In the genomic region with DNA sequence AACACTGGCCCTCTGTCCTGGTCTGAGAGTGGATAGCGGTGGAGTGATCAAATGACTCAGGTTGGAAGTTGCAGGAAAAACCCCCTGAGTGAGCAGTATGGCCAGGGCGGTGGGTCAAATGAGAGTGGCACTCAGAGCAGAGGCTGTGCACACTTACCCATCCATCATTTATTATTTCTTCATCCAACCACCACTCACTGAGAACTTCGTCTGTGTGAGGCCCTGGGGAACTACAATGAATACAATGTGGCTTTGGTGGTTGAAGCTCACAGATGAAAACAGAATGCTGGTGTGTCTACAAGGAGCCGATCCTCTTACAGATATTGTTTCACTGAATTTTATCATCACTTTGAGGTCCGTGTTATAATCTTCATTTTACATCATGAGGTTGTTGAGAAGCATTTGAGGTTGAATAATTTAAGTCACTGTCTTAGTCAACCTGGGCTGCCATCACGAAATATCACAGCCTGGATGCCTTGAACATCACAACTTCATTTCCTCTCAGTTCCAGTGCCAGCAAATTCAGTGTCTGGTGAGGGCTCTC, we compare ENCODE assay signal across 11 cellular contexts.
DNase-seq lines count a peak whose midpoint lies in the region; ATAC-seq and TF ChIP-seq lines count a peak whose summit lies in the region.
"Had no signal": no experiment of that assay in that cellular context is flagged by ENCODE, and none has a peak within 500 bp of the region (broad histone marks: within the 10 kb centered on the region; RNA-seq: fewer than 3 reads in every experiment).

No MANE protein-coding gene starts in this region.

- POLR2A ChIA-PET in naive thymus-derived CD8-positive, alpha-beta T cell (lab: Charles Lee), result no interaction called here

- intact Hi-C loops in activated T-helper 1 cell treated with anti-CD3 and anti-CD28 coated beads, Interleukin-12 subunit alpha, Interleukin-12 subunit beta, Interleukin-2, Interleukin-4 antibody, amounts not matched to agents 30 ng/mL and 10 ng/mL and 1 ng/mL, durations not matched to agents 14 hours and 24 hours and 36 hours (cut with micrococcal nuclease), result loop anchor here (1.0 to 5.0 kb wide), 11 partner anchors 22 to 883 kb away; no protein-coding TSS in a partner anchor
- intact Hi-C loops in stomach (cut with DNase I; ENCODE audit: low total_unique reads), result no loop called here

- peaks cover 36% of the 10 kb centered on the region for H3K4me1 Mint-ChIP-seq in activated T-helper 1 cell treated with anti-CD3 and anti-CD28 coated beads, Interleukin-12 subunit alpha, Interleukin-12 subunit beta, Interleukin-2, Interleukin-4 antibody, amounts not matched to agents 30 ng/mL and 10 ng/mL and 1 ng/mL, durations not matched to agents 14 hours and 24 hours and 36 hours (ENCODE audit: low read depth)
- H3K4me1 Mint-ChIP-seq in naive thymus-derived CD8-positive, alpha-beta T cell, result peaks cover 11 to 21% (median 15%) of the 10 kb centered on the region in 4 donors
- H3K4me1 Mint-ChIP-seq: IgD-negative memory B cell had no signal

- TF ChIP-seq POLR2A in stomach (IDR thresholded peaks at IDR 0.05), result no peak

- H3K27me3 Mint-ChIP-seq in activated T-helper 1 cell treated with anti-CD3 and anti-CD28 coated beads, Interleukin-12 subunit alpha, Interleukin-12 subunit beta, Interleukin-2, Interleukin-4 antibody, amounts not matched to agents 30 ng/mL and 10 ng/mL and 1 ng/mL, durations not matched to agents 14 hours and 24 hours and 36 hours (ENCODE audit: insufficient read depth), result peaks cover 1% of the 10 kb centered on the region
- H3K27me3 Mint-ChIP-seq in naive thymus-derived CD8-positive, alpha-beta T cell, result peaks cover 0 to 5% (median 0%) of the 10 kb centered on the region in 5 donors
- H3K27me3 Mint-ChIP-seq: brain had no signal

- no peak for TF ChIP-seq CTCF in stomach (IDR thresholded peaks at IDR 0.05)

- WGBS in stomach, 5 donors, result 85 to 90% (median 86%) methylated on average over 6 of the region's 6 CpGs

- no peaks in the 10 kb centered on the region for H3K9me3 ChIP-seq in stomach
- H3K9me3 ChIP-seq: thoracic aorta had no signal

- no peak overlapping the region for H3K4me3 ChIP-seq in stomach
- H3K4me3 ChIP-seq: thoracic aorta had no signal

- no peaks in the 10 kb centered on the region for H3K27me3 ChIP-seq in stomach

- no peaks in the 10 kb centered on the region for H3K36me3 ChIP-seq in stomach
- H3K36me3 ChIP-seq: thoracic aorta had no signal

- no peak overlapping the region for H3K4me3 Mint-ChIP-seq in activated T-helper 1 cell treated with anti-CD3 and anti-CD28 coated beads, Interleukin-12 subunit alpha, Interleukin-12 subunit beta, Interleukin-2, Interleukin-4 antibody, amounts not matched to agents 30 ng/mL and 10 ng/mL and 1 ng/mL, durations not matched to agents 14 hours and 24 hours and 36 hours
- H3K4me3 Mint-ChIP-seq in naive thymus-derived CD8-positive, alpha-beta T cell, result no peak overlapping the region
- H3K4me3 Mint-ChIP-seq: brain, IgD-negative memory B cell had no signal

- H3K4me1 ChIP-seq in stomach, result no peaks in the 10 kb centered on the region

- peaks cover 15% of the 10 kb centered on the region for H3K9me3 Mint-ChIP-seq in activated T-helper 1 cell treated with anti-CD3 and anti-CD28 coated beads, Interleukin-12 subunit alpha, Interleukin-12 subunit beta, Interleukin-2, Interleukin-4 antibody, amounts not matched to agents 30 ng/mL and 10 ng/mL and 1 ng/mL, durations not matched to agents 14 hours and 24 hours and 36 hours
- H3K9me3 Mint-ChIP-seq in naive thymus-derived CD8-positive, alpha-beta T cell, result peaks cover 0 to 12% (median 5%) of the 10 kb centered on the region in 9 donors

- H3K27ac Mint-ChIP-seq in activated T-helper 1 cell treated with anti-CD3 and anti-CD28 coated beads, Interleukin-12 subunit alpha, Interleukin-12 subunit beta, Interleukin-2, Interleukin-4 antibody, amounts not matched to agents 30 ng/mL and 10 ng/mL and 1 ng/mL, durations not matched to agents 14 hours and 24 hours and 36 hours, result peak overlapping the region; percentile 57
- peak overlapping the region in 2 of 10 donors; percentile 36 to 66 for H3K27ac Mint-ChIP-seq in naive thymus-derived CD8-positive, alpha-beta T cell
- H3K27ac Mint-ChIP-seq: IgD-negative memory B cell had no signal

- H3K27ac ChIP-seq in stomach, result no peak overlapping the region
- H3K27ac ChIP-seq: thoracic aorta had no signal

- DNase-seq in EL, result peak; percentile 22
- peak; percentile 36 for DNase-seq in activated T-helper 1 cell treated with anti-CD3 and anti-CD28 coated beads, Interleukin-12 subunit alpha, Interleukin-12 subunit beta, Interleukin-2, Interleukin-4 antibody, amounts not matched to agents 30 ng/mL and 10 ng/mL and 1 ng/mL, durations not matched to agents 14 hours and 24 hours and 36 hours (ENCODE audit: low spot score)
- DNase-seq in naive thymus-derived CD8-positive, alpha-beta T cell, result peak in 3 of 10 donors; percentile 9 to 38 (median 15)
- DNase-seq in RPMI8226, result no peak
- no peak for DNase-seq in COLO668 (lab: John Stamatoyannopoulos, UW; ENCODE audit: unreplicated experiment)
- DNase-seq in stomach, result no peak
- DNase-seq: NCI-H2107 had no signal

- no peak for TF ChIP-seq EP300 in stomach (IDR thresholded peaks at IDR 0.05)

- ATAC-seq in HG03196 (IDR thresholded peaks at IDR 0.05; ENCODE audit: unreplicated experiment), result peak; percentile 35
- ATAC-seq in naive thymus-derived CD8-positive, alpha-beta T cell, result peak; percentile 20 to 87

- H3K36me3 Mint-ChIP-seq in activated T-helper 1 cell treated with anti-CD3 and anti-CD28 coated beads, Interleukin-12 subunit alpha, Interleukin-12 subunit beta, Interleukin-2, Interleukin-4 antibody, amounts not matched to agents 30 ng/mL and 10 ng/mL and 1 ng/mL, durations not matched to agents 14 hours and 24 hours and 36 hours (ENCODE audit: low read depth), result peaks cover 7% of the 10 kb centered on the region
- peaks cover 0 to 10% (median 0%) of the 10 kb centered on the region in 3 donors for H3K36me3 Mint-ChIP-seq in naive thymus-derived CD8-positive, alpha-beta T cell
- H3K36me3 Mint-ChIP-seq: brain, IgD-negative memory B cell had no signal

Comparison
In these comparisons a context has a peak if more than half of its experiments do, and no peak if none do; other contexts are left out.
1. DNase-seq: peak in EL (single experiment) and activated T-helper 1 cell treated with anti-CD3 and anti-CD28 coated beads, Interleukin-12 subunit alpha, Interleukin-12 subunit beta, Interleukin-2, Interleukin-4 antibody, amounts not matched to agents 30 ng/mL and 10 ng/mL and 1 ng/mL, durations not matched to agents 14 hours and 24 hours and 36 hours (single experiment); none in RPMI8226 (single experiment), COLO668 (single experiment) and stomach (single experiment).